In the genomic region with DNA sequence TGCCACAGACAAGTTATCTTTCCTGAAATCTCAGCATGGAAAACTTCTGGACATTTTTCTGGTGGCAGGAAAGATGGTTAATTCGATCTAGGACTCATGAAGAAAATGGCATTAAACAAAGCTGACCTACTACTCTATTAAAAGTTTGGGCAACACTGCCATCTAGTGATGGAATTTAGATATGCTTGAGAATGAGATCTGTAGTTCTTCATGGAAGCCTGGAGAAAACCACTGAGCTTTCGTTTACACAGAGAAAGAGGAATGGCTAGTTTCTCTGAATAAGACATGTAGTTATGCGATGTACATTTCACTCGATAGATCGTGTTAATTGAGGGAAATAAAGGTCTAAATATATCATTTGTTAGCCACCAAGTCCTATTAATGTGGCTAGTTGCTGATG, we compare ENCODE assay signal across 2 cellular contexts.
TF ChIP-seq lines count a peak whose summit lies in the region.

No MANE protein-coding gene starts in this region.

TF ChIP-seq in HCT116, 20 proteins besides CTCF, POLR2A, EP300 and RAD21 (continued from another document):
- TF ChIP-seq, protein P1, sequence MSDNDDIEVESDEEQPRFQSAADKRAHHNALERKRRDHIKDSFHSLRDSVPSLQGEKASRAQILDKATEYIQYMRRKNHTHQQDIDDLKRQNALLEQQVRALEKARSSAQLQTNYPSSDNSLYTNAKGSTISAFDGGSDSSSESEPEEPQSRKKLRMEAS (IDR thresholded peaks at IDR 0.05), result no peak
- no peak for TF ChIP-seq EZH2 (IDR thresholded peaks at IDR 0.05)
- no peak for TF ChIP-seq ELF1 (IDR thresholded peaks at IDR 0.05; ENCODE audit: borderline replicate concordance, low read depth)
- TF ChIP-seq EGR1 (IDR thresholded peaks at IDR 0.05; ENCODE audit: low read depth), result no peak
- no peak for TF ChIP-seq ZNF274 (IDR thresholded peaks at IDR 0.05; ENCODE audit: low read depth, low read length)
- TF ChIP-seq TCF7L2 (IDR thresholded peaks at IDR 0.05; ENCODE audit: borderline replicate concordance, extremely low read depth, insufficient read depth, insufficient read length), result no peak
- no peak for TF ChIP-seq EZH2phosphoT487 (IDR thresholded peaks at IDR 0.05; ENCODE audit: borderline replicate concordance)
- TF ChIP-seq FOSL1 (IDR thresholded peaks at IDR 0.05; ENCODE audit: low read depth), result no peak
- no peak for TF ChIP-seq SP1 (IDR thresholded peaks at IDR 0.05; ENCODE audit: low read depth)
- TF ChIP-seq SRF (IDR thresholded peaks at IDR 0.05; ENCODE audit: low read depth), result no peak
- no peak for TF ChIP-seq REST (IDR thresholded peaks at IDR 0.05; ENCODE audit: low read depth)
- no peak for TF ChIP-seq ZFX (IDR thresholded peaks at IDR 0.05)

TF ChIP-seq in SK-N-SH treated with all-trans-retinoic acid at 6 μM for 48 hours, 23 proteins besides CTCF, POLR2A, EP300 and RAD21 (continued from another document):
- TF ChIP-seq, protein P2, sequence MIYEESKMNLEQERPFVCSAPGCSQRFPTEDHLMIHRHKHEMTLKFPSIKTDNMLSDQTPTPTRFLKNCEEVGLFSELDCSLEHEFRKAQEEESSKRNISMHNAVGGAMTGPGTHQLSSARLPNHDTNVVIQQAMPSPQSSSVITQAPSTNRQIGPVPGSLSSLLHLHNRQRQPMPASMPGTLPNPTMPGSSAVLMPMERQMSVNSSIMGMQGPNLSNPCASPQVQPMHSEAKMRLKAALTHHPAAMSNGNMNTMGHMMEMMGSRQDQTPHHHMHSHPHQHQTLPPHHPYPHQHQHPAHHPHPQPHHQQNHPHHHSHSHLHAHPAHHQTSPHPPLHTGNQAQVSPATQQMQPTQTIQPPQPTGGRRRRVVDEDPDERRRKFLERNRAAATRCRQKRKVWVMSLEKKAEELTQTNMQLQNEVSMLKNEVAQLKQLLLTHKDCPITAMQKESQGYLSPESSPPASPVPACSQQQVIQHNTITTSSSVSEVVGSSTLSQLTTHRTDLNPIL (CRISPR knock-in tag; IDR thresholded peaks at IDR 0.05; ENCODE audit: low read depth), result no peak
- TF ChIP-seq POU6F1 (CRISPR knock-in tag; IDR thresholded peaks at IDR 0.05; ENCODE audit: borderline replicate concordance, low read depth) (no peak), TCF4 (CRISPR knock-in tag; IDR thresholded peaks at IDR 0.05; ENCODE audit: borderline replicate concordance) (no peak), ZNF565 (CRISPR knock-in tag; conservative IDR thresholded peaks at IDR 0.05; ENCODE audit: low read depth) (no peak), ZNF8 (CRISPR knock-in tag; IDR thresholded peaks at IDR 0.05) (no peak), ZC3H10 (CRISPR knock-in tag; IDR thresholded peaks at IDR 0.05) (no peak), CSDC2 (CRISPR knock-in tag; IDR thresholded peaks at IDR 0.05) (no peak), ZFP3 (CRISPR knock-in tag; IDR thresholded peaks at IDR 0.05) (no peak), SNAI2 (CRISPR knock-in tag; IDR thresholded peaks at IDR 0.05) (no peak), ISL1 (CRISPR knock-in tag; IDR thresholded peaks at IDR 0.05) (no peak), OSR1 (CRISPR knock-in tag; IDR thresholded peaks at IDR 0.05) (no peak)
- TF ChIP-seq, protein P3, sequence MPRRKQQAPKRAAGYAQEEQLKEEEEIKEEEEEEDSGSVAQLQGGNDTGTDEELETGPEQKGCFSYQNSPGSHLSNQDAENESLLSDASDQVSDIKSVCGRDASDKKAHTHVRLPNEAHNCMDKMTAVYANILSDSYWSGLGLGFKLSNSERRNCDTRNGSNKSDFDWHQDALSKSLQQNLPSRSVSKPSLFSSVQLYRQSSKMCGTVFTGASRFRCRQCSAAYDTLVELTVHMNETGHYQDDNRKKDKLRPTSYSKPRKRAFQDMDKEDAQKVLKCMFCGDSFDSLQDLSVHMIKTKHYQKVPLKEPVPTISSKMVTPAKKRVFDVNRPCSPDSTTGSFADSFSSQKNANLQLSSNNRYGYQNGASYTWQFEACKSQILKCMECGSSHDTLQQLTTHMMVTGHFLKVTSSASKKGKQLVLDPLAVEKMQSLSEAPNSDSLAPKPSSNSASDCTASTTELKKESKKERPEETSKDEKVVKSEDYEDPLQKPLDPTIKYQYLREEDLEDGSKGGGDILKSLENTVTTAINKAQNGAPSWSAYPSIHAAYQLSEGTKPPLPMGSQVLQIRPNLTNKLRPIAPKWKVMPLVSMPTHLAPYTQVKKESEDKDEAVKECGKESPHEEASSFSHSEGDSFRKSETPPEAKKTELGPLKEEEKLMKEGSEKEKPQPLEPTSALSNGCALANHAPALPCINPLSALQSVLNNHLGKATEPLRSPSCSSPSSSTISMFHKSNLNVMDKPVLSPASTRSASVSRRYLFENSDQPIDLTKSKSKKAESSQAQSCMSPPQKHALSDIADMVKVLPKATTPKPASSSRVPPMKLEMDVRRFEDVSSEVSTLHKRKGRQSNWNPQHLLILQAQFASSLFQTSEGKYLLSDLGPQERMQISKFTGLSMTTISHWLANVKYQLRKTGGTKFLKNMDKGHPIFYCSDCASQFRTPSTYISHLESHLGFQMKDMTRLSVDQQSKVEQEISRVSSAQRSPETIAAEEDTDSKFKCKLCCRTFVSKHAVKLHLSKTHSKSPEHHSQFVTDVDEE (CRISPR knock-in tag; IDR thresholded peaks at IDR 0.05), result no peak
